9 cellular contexts compared by ENCODE assay signal in the genomic region with DNA sequence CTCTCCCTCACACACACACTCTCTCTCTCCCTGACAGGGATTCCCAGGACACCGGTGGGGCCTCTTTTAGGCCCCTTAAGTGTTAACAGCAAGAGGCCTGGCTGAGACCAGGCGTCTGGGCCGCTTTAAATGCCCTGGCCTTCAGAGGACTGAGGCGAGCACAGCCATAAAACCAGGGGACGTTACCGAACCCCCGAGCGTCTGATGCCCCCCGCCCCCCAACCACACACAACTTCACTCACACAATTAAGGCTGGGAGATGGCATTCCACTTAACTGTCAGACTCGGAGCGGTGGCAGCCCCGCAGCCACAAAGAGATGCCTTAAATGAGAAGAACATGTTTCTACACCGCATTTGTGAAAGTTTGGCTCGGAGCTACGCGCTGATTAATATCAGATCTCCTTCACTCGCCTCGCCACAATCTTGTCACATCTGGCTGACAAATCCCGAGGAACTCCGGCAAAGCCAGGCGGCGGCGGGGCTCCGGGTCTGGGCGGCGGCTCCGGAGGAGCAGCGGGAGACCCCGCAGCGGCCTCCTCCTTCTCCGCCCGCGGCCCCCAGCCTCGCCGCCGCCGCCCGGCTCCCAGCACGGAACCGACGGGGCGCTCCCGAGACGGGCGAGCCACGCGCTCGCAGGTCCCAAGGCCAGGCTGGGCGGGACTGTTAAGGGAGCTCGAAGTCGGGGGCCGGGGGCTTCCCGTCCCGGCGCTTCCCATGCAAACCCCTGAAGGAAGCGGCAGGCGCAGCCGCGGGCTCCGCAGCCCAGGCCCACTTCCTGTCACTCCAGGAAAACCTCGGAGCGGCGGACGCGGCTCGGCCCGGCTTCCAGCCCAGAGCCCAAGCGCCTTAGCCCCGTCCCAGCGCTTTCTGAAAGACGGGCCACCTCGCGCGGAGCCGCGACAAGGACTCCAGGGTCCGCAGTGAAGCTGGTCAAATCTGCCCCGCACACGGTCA. TPM values are rescaled to one million over a fixed set of nuclear protein-coding genes. Genes with fewer than 3 reads are reported as not detected.
DNase-seq lines count a peak whose midpoint lies in the region; ATAC-seq and TF ChIP-seq lines count a peak whose summit lies in the region.
"Had no signal": no experiment of that assay in that cellular context is flagged by ENCODE, and none has a peak within 500 bp of the region (broad histone marks: within the 10 kb centered on the region; RNA-seq: fewer than 3 reads in every experiment).

No MANE protein-coding gene starts in this region.

- DNase-seq in ELR (ENCODE audit: low read depth) (peak; percentile 61), T-cell (no peak), foreskin keratinocyte (peak in 1 of 2 donors; percentile 59), progenitor cell of endocrine pancreas (ENCODE audit: low spot score, unreplicated experiment) (peak; percentile 24), RKO (ENCODE audit: low spot score) (no peak), NCI-H128 (lab: John Stamatoyannopoulos, UW; ENCODE audit: unreplicated experiment) (no peak), NCI-H146 (lab: John Stamatoyannopoulos, UW) (no peak)
- DNase-seq: activated B cell treated with CpG ODN at 0.5 μM for 24 hours had no signal

- no peaks in the 10 kb centered on the region for H3K27me3 ChIP-seq in foreskin keratinocyte

- POLR2A ChIA-PET in T-cell (lab: Charles Lee): no interaction called here

- no peaks in the 10 kb centered on the region for H3K36me3 Mint-ChIP-seq in T-cell
- H3K36me3 Mint-ChIP-seq in progenitor cell of endocrine pancreas (ENCODE audit: insufficient read depth): no peaks in the 10 kb centered on the region

- H3K9me3 Mint-ChIP-seq in T-cell: no peaks in the 10 kb centered on the region
- H3K9me3 Mint-ChIP-seq in progenitor cell of endocrine pancreas (ENCODE audit: low read depth): no peaks in the 10 kb centered on the region
- H3K9me3 Mint-ChIP-seq: activated B cell treated with CpG ODN at 0.5 μM for 24 hours had no signal

- H3K27me3 Mint-ChIP-seq in T-cell (peaks cover 59 to 72% of the 10 kb centered on the region in 2 donors), progenitor cell of endocrine pancreas (peaks cover 82% of the 10 kb centered on the region)

- TF ChIP-seq CTCF in foreskin keratinocyte (conservative IDR thresholded peaks at IDR 0.05): no peak
- no peak for TF ChIP-seq CTCF in progenitor cell of endocrine pancreas (IDR thresholded peaks at IDR 0.05; ENCODE audit: unreplicated experiment)

- H3K4me1 Mint-ChIP-seq in T-cell (peaks cover 4 to 15% (median 10%) of the 10 kb centered on the region in 3 donors), progenitor cell of endocrine pancreas (ENCODE audit: low read depth) (peaks cover 3% of the 10 kb centered on the region)

- H3K4me3 Mint-ChIP-seq in T-cell: peak overlapping the region; percentile 28 to 70 (median 37)
- peak overlapping the region; percentile 72 for H3K4me3 Mint-ChIP-seq in progenitor cell of endocrine pancreas (ENCODE audit: low read depth)
- H3K4me3 Mint-ChIP-seq: activated B cell treated with CpG ODN at 0.5 μM for 24 hours had no signal

- peak overlapping the region; percentile 85 for H3K27ac ChIP-seq in foreskin keratinocyte

- CTCF ChIA-PET in T-cell (lab: Charles Lee): no interaction called here

- H3K4me1 ChIP-seq in foreskin keratinocyte: peaks cover 41% of the 10 kb centered on the region

- H3K27ac Mint-ChIP-seq in T-cell (no peak overlapping the region), progenitor cell of endocrine pancreas (peak overlapping the region; percentile 83)
- H3K27ac Mint-ChIP-seq: activated B cell treated with CpG ODN at 0.5 μM for 24 hours had no signal

- no peak for ATAC-seq in T-cell (replicated peaks in 1 of 4)
- ATAC-seq in foreskin keratinocyte: no peak
- ATAC-seq in HG02798 (IDR thresholded peaks at IDR 0.05; ENCODE audit: poor library complexity, unreplicated experiment): no peak

RNA-seq across cellular contexts. Expression of gene BNC1, which starts 1.3 kb away (rescaled TPM):
- total RNA-seq in T-cell: not detected
- 140 and 167 TPM in 2 replicates for total RNA-seq in foreskin keratinocyte
- 44.4 and 45.4 TPM in 2 replicates for polyA plus RNA-seq in foreskin keratinocyte
- total RNA-seq in progenitor cell of endocrine pancreas: 0.58 and 0.67 TPM in 2 replicates
- total RNA-seq: activated B cell treated with CpG ODN at 0.5 μM for 24 hours had no signal

Comparison
In these comparisons a context has a peak if more than half of its experiments do, and no peak if none do; other contexts are left out.
1. DNase-seq: peak in ELR (single experiment) and progenitor cell of endocrine pancreas (single experiment); none in T-cell (0 of 34), RKO (single experiment), NCI-H128 (single experiment) and NCI-H146 (single experiment).
2. RNA of gene BNC1, which starts 1.3 kb away (total RNA-seq): 140 to 167 TPM in foreskin keratinocyte; 0.58 to 0.67 TPM in progenitor cell of endocrine pancreas and not detected in T-cell; every median in the first group is over 10 times any median in the second.